33 cellular contexts compared by ENCODE assay signal in genomic region chr4:165077034-165077578, GRCh38. TPM values are rescaled to one million over a fixed set of nuclear protein-coding genes. Genes with fewer than 3 reads are reported as not detected.
"Had no signal": no experiment of that assay in that cellular context is flagged by ENCODE, and none has a peak within 500 bp of the region (broad histone marks: within the 10 kb centered on the region; RNA-seq: fewer than 3 reads in every experiment).

No MANE protein-coding gene starts in this region.

- H3K4me1 Mint-ChIP-seq: activated T-helper 17 cell treated with anti-CD3 and anti-CD28 coated beads, Interleukin-2, amount 50 U/mL, for 72 hours; naive thymus-derived CD8-positive, alpha-beta T cell had no signal

- H3K9me3 Mint-ChIP-seq: activated T-helper 17 cell treated with anti-CD3 and anti-CD28 coated beads, Interleukin-2, amount 50 U/mL, for 72 hours; mesothelial cell of epicardium; naive thymus-derived CD8-positive, alpha-beta T cell; neural progenitor cell; stimulated activated naive B cell treated with anti-CD40 and anti-IgM and Interleukin-4, amounts not matched to agents 10 μg/mL and 1 μg/mL and 100 μg/mL, for 72 hours; WTC11 had no signal

- H3K4me3 Mint-ChIP-seq: activated T-helper 17 cell treated with anti-CD3 and anti-CD28 coated beads, Interleukin-2, amount 50 U/mL, for 72 hours; mesothelial cell of epicardium; naive thymus-derived CD8-positive, alpha-beta T cell; neural progenitor cell; stimulated activated naive B cell treated with anti-CD40 and anti-IgM and Interleukin-4, amounts not matched to agents 10 μg/mL and 1 μg/mL and 100 μg/mL, for 72 hours; WTC11 had no signal

- ATAC-seq: activated T-helper 17 cell treated with anti-CD3 and anti-CD28 coated beads, Interleukin-2, amount 50 U/mL, for 72 hours; left ventricle myocardium superior; naive thymus-derived CD8-positive, alpha-beta T cell; stimulated activated naive B cell treated with anti-CD40 and anti-IgM and Interleukin-4, amounts not matched to agents 10 μg/mL and 1 μg/mL and 100 μg/mL, for 72 hours; upper lobe of right lung; WTC11 had no signal

- H3K9ac ChIP-seq: neural progenitor cell had no signal

- H3K4me2 ChIP-seq: neural progenitor cell, smooth muscle cell had no signal

- FAIRE-seq: islet of Langerhans had no signal

- H3K27ac Mint-ChIP-seq: activated T-helper 17 cell treated with anti-CD3 and anti-CD28 coated beads, Interleukin-2, amount 50 U/mL, for 72 hours; mesothelial cell of epicardium; neural progenitor cell; stimulated activated naive B cell treated with anti-CD40 and anti-IgM and Interleukin-4, amounts not matched to agents 10 μg/mL and 1 μg/mL and 100 μg/mL, for 72 hours; WTC11 had no signal

- H3K9me3 ChIP-seq: esophagus squamous epithelium, sigmoid colon, stomach, thyroid gland, upper lobe of right lung had no signal

- H3K27me3 ChIP-seq: esophagus squamous epithelium, neural progenitor cell, sigmoid colon, stomach, thyroid gland, upper lobe of right lung had no signal

- H3K36me3 ChIP-seq: neural progenitor cell, thyroid gland had no signal

- H3K27me3 Mint-ChIP-seq: activated T-helper 17 cell treated with anti-CD3 and anti-CD28 coated beads, Interleukin-2, amount 50 U/mL, for 72 hours; naive thymus-derived CD8-positive, alpha-beta T cell; stimulated activated naive B cell treated with anti-CD40 and anti-IgM and Interleukin-4, amounts not matched to agents 10 μg/mL and 1 μg/mL and 100 μg/mL, for 72 hours had no signal

- H3K4me1 ChIP-seq: esophagus squamous epithelium, sigmoid colon, stomach, upper lobe of right lung had no signal

- DNase-seq: activated CD4-positive, alpha-beta T cell treated with anti-CD3 and anti-CD28 coated beads for 1 hour; activated CD4-positive, alpha-beta T cell treated with anti-CD3 and anti-CD28 coated beads, Interleukin-2, amount 50 U/mL, for 1 hour; activated gamma-delta T cell treated with Interleukin-2 at 50 U/mL for 16 hours; activated naive CD4-positive, alpha-beta T cell treated with anti-CD3 and anti-CD28 coated beads, Interleukin-2, amount 50 U/mL, for 16 hours; activated T-cell treated with anti-CD3 and anti-CD28 coated beads, Interleukin-2, amount 50 U/mL, for 1 hour; amniotic stem cell; central memory CD4-positive, alpha-beta T cell; dermis blood vessel endothelial cell; effector CD4-positive, alpha-beta T cell; esophagus squamous epithelium; foreskin melanocyte; left ventricle myocardium superior; mammary epithelial cell; naive thymus-derived CD8-positive, alpha-beta T cell; sigmoid colon; stimulated activated CD4-positive, alpha-beta T cell treated with anti-CD3 and anti-CD28 coated beads, Interleukin-1b, Interleukin-23, amount 100 ng/mL, for 48 hours; stimulated activated CD4-positive, alpha-beta T cell treated with anti-CD3 and anti-CD28 coated beads, Interleukin-4, amount 100 ng/mL, for 4 hours; stimulated activated CD8-positive, alpha-beta memory T cell treated with anti-CD3 and anti-CD28 coated beads, Interleukin-4, amount 100 ng/mL, for 48 hours; stimulated activated naive B cell treated with anti-CD40 and anti-IgM and Interleukin-4, amounts not matched to agents 10 μg/mL and 1 μg/mL and 100 μg/mL, for 72 hours; stomach; T-helper 2 cell; thyroid gland; upper lobe of right lung had no signal

- H2AFZ ChIP-seq: neural progenitor cell had no signal

- H3K4me3 ChIP-seq: esophagus squamous epithelium, neural progenitor cell, sigmoid colon, smooth muscle cell, stomach, thyroid gland, upper lobe of right lung had no signal

- H3K27ac ChIP-seq: epithelial cell of prostate, esophagus squamous epithelium, neural progenitor cell, sigmoid colon, stomach, thyroid gland, upper lobe of right lung had no signal

RNA-seq across cellular contexts. Expression of gene TRIM75, which starts 23.4 kb away (rescaled TPM):
- total RNA-seq: activated T-helper 17 cell treated with anti-CD3 and anti-CD28 coated beads, Interleukin-2, amount 50 U/mL, for 72 hours; dermis blood vessel endothelial cell; esophagus squamous epithelium; left ventricle myocardium superior; mammary epithelial cell; mesothelial cell of epicardium; naive thymus-derived CD8-positive, alpha-beta T cell; omental fat pad; posterior vena cava; renal cortical epithelial cell; sigmoid colon; smooth muscle cell; stomach; thyroid gland; upper lobe of right lung; WTC11 had no signal
- polyA plus RNA-seq: mammary epithelial cell; naive thymus-derived CD8-positive, alpha-beta T cell; sigmoid colon; smooth muscle cell; stomach had no signal

RNA-seq across cellular contexts. Expression of gene TRIM60, which starts 45.3 kb away (rescaled TPM):
- total RNA-seq: activated T-helper 17 cell treated with anti-CD3 and anti-CD28 coated beads, Interleukin-2, amount 50 U/mL, for 72 hours; dermis blood vessel endothelial cell; esophagus squamous epithelium; left ventricle myocardium superior; mammary epithelial cell; mesothelial cell of epicardium; naive thymus-derived CD8-positive, alpha-beta T cell; omental fat pad; posterior vena cava; renal cortical epithelial cell; sigmoid colon; smooth muscle cell; stomach; thyroid gland; upper lobe of right lung; WTC11 had no signal
- polyA plus RNA-seq: mammary epithelial cell; naive thymus-derived CD8-positive, alpha-beta T cell; sigmoid colon; smooth muscle cell; stomach had no signal
